ENCODE assay signal across 11 cellular contexts in the genomic region with DNA sequence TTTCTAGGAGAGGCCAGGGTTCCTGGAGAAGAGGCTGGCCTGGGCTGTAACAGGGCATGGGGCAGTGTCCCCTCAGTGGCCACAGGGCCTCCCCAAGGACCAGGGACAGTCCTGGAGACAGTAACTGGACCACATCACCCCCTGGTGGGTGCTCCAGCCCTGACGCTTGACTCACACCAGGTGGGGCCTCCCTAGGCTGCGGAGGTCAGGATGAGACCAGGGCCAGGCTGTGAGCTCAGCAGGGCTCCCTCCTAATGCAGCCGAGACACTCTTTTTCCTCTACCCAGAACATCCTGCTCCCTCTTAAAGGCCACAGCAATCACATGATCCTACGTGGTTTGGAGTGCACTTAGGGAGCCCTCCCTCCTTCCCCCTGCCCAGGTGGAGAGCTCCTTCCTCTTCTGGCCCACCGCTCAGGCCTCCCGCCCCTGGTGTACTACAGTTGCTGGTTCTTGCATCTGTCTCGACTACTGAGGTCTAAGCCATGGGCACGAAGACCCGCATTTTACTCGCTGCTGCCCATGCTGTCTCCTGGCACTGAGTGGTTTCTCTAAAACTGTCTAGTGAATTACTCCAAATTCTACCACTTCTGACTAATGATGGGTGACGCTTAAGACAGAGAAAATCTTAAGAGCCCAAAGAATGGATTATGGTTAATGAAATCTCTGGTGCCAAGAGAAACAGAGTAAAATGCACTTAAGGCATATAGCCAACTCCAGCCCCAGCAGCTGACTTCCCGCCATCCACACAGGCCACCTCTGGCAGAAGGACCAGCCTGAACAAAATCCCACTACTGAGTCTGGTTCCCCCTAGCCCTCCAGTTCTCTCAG.
A peak's percentile ranks its signal among the peaks of the same experiment; 100 is the strongest.
DNase-seq lines count a peak whose midpoint lies in the region; ATAC-seq, FAIRE-seq and TF ChIP-seq lines count a peak whose summit lies in the region.
"Had no signal": no experiment of that assay in that cellular context is flagged by ENCODE, and none has a peak within 500 bp of the region (broad histone marks: within the 10 kb centered on the region; RNA-seq: fewer than 3 reads in every experiment).

No MANE protein-coding gene starts in this region.

- CTCF ChIA-PET in activated CD8-positive, alpha-beta memory T cell treated with anti-CD3 and anti-CD28 coated beads, Interleukin-2, amount 10 ng/mL, durations not matched to agents 7 days and 5 days (lab: Charles Lee): interaction anchor here (2.2 kb wide), 1 partner anchor 135 kb away, joined by 7 read pairs; no protein-coding TSS in a partner anchor
- CTCF ChIA-PET in K562 (lab: Yijun Ruan, JAX; ENCODE audit: low intra/inter-chr PET ratio): no interaction called here

- H3K9me1 ChIP-seq in K562 (ENCODE audit: control insufficient read depth, insufficient read depth, low read length): no peaks in the 10 kb centered on the region

- TF ChIP-seq CTCF in K562 (IDR thresholded peaks at IDR 0.05 in 2 of 3, conservative IDR thresholded peaks at IDR 0.05 in 1 of 3; ENCODE audit: insufficient read depth in 2 of 3, low read depth in 1 of 3, low read length in 3 of 3) (peak; percentile 10 to 34 (median 17); a peak in 3 of 6 replicates), sigmoid colon (IDR thresholded peaks at IDR 0.05) (no peak)

- H3K9ac ChIP-seq in K562 (ENCODE audit: insufficient read depth in 1 of 2, low read depth in 2 of 2, low read length in 2 of 2): no peak overlapping the region

- no peak for TF ChIP-seq RAD21 in K562 (CRISPR knock-in tag; conservative IDR thresholded peaks at IDR 0.05 in 1 of 2, IDR thresholded peaks at IDR 0.05 in 1 of 2)

- DNase-seq in activated CD8-positive, alpha-beta memory T cell treated with anti-CD3 and anti-CD28 coated beads, Interleukin-2, amount 10 ng/mL, durations not matched to agents 7 days and 5 days: no peak
- DNase-seq in activated CD8-positive, alpha-beta memory T cell treated with anti-CD3 and anti-CD28 coated beads, Interleukin-2, amount 50 U/mL, for 4 hours: no peak
- DNase-seq in HuH-7 (ENCODE audit: low spot score) (peak; percentile 42), K562 (ENCODE audit: extremely low read depth in 1 of 4, low spot score in 3 of 4) (peak in 2 of 4 experiments; percentile 4 to 12), sigmoid colon (peak; percentile 45), putamen (ENCODE audit: low spot score) (no peak), NCI-H345 (lab: John Stamatoyannopoulos, UW) (no peak), NCI-H1048 (lab: John Stamatoyannopoulos, UW) (no peak)
- DNase-seq: activated CD4-positive, alpha-beta T cell treated with anti-CD3 and anti-CD28 coated beads for 4 hours; NCI-H2081; occipital lobe had no signal

- H3K27ac ChIP-seq in K562 (ENCODE audit: extremely low read depth, low read depth, low read length) (no peak overlapping the region), sigmoid colon (no peak overlapping the region)

- FAIRE-seq in K562 (lab: Jason Lieb, UNC): no peak

- in situ Hi-C loops in K562 (cut with MboI): no loop called here

- ATAC-seq in activated CD8-positive, alpha-beta memory T cell treated with anti-CD3 and anti-CD28 coated beads, Interleukin-2, amount 10 ng/mL, durations not matched to agents 7 days and 5 days: peak; percentile 28
- peak; percentile 73 for ATAC-seq in K562

- POLR2A ChIA-PET in K562 (lab: Yijun Ruan, JAX): interaction anchor here (0.7 kb wide), 1 partner anchor 676 kb away, joined by 3 read pairs; no protein-coding TSS in a partner anchor

- H3K27me3 Mint-ChIP-seq in activated CD8-positive, alpha-beta memory T cell treated with anti-CD3 and anti-CD28 coated beads, Interleukin-2, amount 10 ng/mL, durations not matched to agents 7 days and 5 days: peaks cover 13% of the 10 kb centered on the region

- peaks cover 16% of the 10 kb centered on the region for H3K4me1 Mint-ChIP-seq in activated CD8-positive, alpha-beta memory T cell treated with anti-CD3 and anti-CD28 coated beads, Interleukin-2, amount 10 ng/mL, durations not matched to agents 7 days and 5 days

- H3K4me3 ChIP-seq in K562: no peak overlapping the region
- no peak overlapping the region for H3K4me3 ChIP-seq in sigmoid colon

- WGBS in K562 (ENCODE audit: insufficient coverage, low coverage, missing lambda C conversion rate): 2% methylated on average over 7 of the region's 12 CpGs
- 61 to 76% methylated on average over 12 of the region's 12 CpGs for WGBS in sigmoid colon, 2 donors

- H3K4me2 ChIP-seq in K562 (ENCODE audit: insufficient read depth, low read length): no peak overlapping the region

- no TSS peak for BruUV-seq in K562 (replicated peaks; lab: Mats Ljungman, UMichigan)

- no peak overlapping the region for H3K27ac Mint-ChIP-seq in activated CD8-positive, alpha-beta memory T cell treated with anti-CD3 and anti-CD28 coated beads, Interleukin-2, amount 10 ng/mL, durations not matched to agents 7 days and 5 days

- H3K36me3 Mint-ChIP-seq in activated CD8-positive, alpha-beta memory T cell treated with anti-CD3 and anti-CD28 coated beads, Interleukin-2, amount 10 ng/mL, durations not matched to agents 7 days and 5 days: no peaks in the 10 kb centered on the region

- TF ChIP-seq POLR2A in K562 (conservative IDR thresholded peaks at IDR 0.05): no peak
- no peak for TF ChIP-seq POLR2A in sigmoid colon (IDR thresholded peaks at IDR 0.05)

- intact Hi-C loops in K562 (cut with micrococcal nuclease): loop anchor here (10.0 kb wide), 1 partner anchor 132 kb away; no protein-coding TSS in a partner anchor
- intact Hi-C loops in sigmoid colon (cut with DNase I): no loop called here

- no peak overlapping the region for H2AFZ ChIP-seq in K562 (ENCODE audit: low read depth, low read length)

- TF ChIP-seq EP300 in K562 (IDR thresholded peaks at IDR 0.05; ENCODE audit: low read length): no peak
- no peak for TF ChIP-seq EP300 in sigmoid colon (IDR thresholded peaks at IDR 0.05)

- H3K4me1 ChIP-seq in K562 (replicated peaks in 1 of 2; ENCODE audit: control insufficient read depth in 2 of 2, insufficient read depth in 2 of 2, low read length in 2 of 2) (no peaks in the 10 kb centered on the region), sigmoid colon (peaks cover 0 to 8% (median 0%) of the 10 kb centered on the region in 4 donors)

- no peak overlapping the region for H3K4me3 Mint-ChIP-seq in activated CD8-positive, alpha-beta memory T cell treated with anti-CD3 and anti-CD28 coated beads, Interleukin-2, amount 10 ng/mL, durations not matched to agents 7 days and 5 days

- no peaks in the 10 kb centered on the region for H3K79me2 ChIP-seq in K562 (ENCODE audit: control insufficient read depth, insufficient read depth, low read length)

- H3K36me3 ChIP-seq in K562 (ENCODE audit: control insufficient read depth, insufficient read depth, low read length) (no peaks in the 10 kb centered on the region), sigmoid colon (no peaks in the 10 kb centered on the region)

- H3K9me3 Mint-ChIP-seq in activated CD8-positive, alpha-beta memory T cell treated with anti-CD3 and anti-CD28 coated beads, Interleukin-2, amount 10 ng/mL, durations not matched to agents 7 days and 5 days (ENCODE audit: low read depth): no peaks in the 10 kb centered on the region

- H4K20me1 ChIP-seq in K562 (replicated peaks; ENCODE audit: control insufficient read depth, insufficient read depth, low read length): no peaks in the 10 kb centered on the region

- H3K9me3 ChIP-seq in K562 (replicated peaks; ENCODE audit: control insufficient read depth, insufficient read depth, low read depth, low read length): no peaks in the 10 kb centered on the region
- H3K9me3 ChIP-seq in sigmoid colon: no peaks in the 10 kb centered on the region

- no peaks in the 10 kb centered on the region for H3K27me3 ChIP-seq in K562 (ENCODE audit: control insufficient read depth in 2 of 2, insufficient read depth in 2 of 2, low read length in 2 of 2)
- H3K27me3 ChIP-seq in sigmoid colon: no peaks in the 10 kb centered on the region

TF ChIP-seq in K562, 482 proteins besides CTCF, POLR2A, EP300 and RAD21 (continues in another document):
- TF ChIP-seq TBL1XR1 (IDR thresholded peaks at IDR 0.05; ENCODE audit: low read length in 2 of 2) (no peak), POLR2AphosphoS2 (IDR thresholded peaks at IDR 0.05; ENCODE audit: low read length) (no peak), TEAD1 (CRISPR knock-in tag; IDR thresholded peaks at IDR 0.05) (no peak), IRF2 (CRISPR knock-in tag; IDR thresholded peaks at IDR 0.05) (no peak), ZFP1 (CRISPR knock-in tag; IDR thresholded peaks at IDR 0.05) (no peak)
- TF ChIP-seq, protein P1, sequence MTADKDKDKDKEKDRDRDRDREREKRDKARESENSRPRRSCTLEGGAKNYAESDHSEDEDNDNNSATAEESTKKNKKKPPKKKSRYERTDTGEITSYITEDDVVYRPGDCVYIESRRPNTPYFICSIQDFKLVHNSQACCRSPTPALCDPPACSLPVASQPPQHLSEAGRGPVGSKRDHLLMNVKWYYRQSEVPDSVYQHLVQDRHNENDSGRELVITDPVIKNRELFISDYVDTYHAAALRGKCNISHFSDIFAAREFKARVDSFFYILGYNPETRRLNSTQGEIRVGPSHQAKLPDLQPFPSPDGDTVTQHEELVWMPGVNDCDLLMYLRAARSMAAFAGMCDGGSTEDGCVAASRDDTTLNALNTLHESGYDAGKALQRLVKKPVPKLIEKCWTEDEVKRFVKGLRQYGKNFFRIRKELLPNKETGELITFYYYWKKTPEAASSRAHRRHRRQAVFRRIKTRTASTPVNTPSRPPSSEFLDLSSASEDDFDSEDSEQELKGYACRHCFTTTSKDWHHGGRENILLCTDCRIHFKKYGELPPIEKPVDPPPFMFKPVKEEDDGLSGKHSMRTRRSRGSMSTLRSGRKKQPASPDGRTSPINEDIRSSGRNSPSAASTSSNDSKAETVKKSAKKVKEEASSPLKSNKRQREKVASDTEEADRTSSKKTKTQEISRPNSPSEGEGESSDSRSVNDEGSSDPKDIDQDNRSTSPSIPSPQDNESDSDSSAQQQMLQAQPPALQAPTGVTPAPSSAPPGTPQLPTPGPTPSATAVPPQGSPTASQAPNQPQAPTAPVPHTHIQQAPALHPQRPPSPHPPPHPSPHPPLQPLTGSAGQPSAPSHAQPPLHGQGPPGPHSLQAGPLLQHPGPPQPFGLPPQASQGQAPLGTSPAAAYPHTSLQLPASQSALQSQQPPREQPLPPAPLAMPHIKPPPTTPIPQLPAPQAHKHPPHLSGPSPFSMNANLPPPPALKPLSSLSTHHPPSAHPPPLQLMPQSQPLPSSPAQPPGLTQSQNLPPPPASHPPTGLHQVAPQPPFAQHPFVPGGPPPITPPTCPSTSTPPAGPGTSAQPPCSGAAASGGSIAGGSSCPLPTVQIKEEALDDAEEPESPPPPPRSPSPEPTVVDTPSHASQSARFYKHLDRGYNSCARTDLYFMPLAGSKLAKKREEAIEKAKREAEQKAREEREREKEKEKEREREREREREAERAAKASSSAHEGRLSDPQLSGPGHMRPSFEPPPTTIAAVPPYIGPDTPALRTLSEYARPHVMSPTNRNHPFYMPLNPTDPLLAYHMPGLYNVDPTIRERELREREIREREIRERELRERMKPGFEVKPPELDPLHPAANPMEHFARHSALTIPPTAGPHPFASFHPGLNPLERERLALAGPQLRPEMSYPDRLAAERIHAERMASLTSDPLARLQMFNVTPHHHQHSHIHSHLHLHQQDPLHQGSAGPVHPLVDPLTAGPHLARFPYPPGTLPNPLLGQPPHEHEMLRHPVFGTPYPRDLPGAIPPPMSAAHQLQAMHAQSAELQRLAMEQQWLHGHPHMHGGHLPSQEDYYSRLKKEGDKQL (CRISPR knock-in tag; IDR thresholded peaks at IDR 0.05; ENCODE audit: borderline replicate concordance): no peak

Comparison
In these comparisons a context has a peak if more than half of its experiments do, and no peak if none do; other contexts are left out.
1. DNase-seq: peak in HuH-7 (single experiment) and sigmoid colon (single experiment); none in activated CD8-positive, alpha-beta memory T cell treated with anti-CD3 and anti-CD28 coated beads, Interleukin-2, amount 10 ng/mL, durations not matched to agents 7 days and 5 days (single experiment), activated CD8-positive, alpha-beta memory T cell treated with anti-CD3 and anti-CD28 coated beads, Interleukin-2, amount 50 U/mL, for 4 hours (single experiment), putamen (single experiment), NCI-H345 (single experiment) and NCI-H1048 (single experiment).
2. CTCF ChIP-seq: peak in K562 (3 of 3); none in sigmoid colon (0 of 4).